Comparison of ENCODE assay signal across 1 cellular context in the genomic region with DNA sequence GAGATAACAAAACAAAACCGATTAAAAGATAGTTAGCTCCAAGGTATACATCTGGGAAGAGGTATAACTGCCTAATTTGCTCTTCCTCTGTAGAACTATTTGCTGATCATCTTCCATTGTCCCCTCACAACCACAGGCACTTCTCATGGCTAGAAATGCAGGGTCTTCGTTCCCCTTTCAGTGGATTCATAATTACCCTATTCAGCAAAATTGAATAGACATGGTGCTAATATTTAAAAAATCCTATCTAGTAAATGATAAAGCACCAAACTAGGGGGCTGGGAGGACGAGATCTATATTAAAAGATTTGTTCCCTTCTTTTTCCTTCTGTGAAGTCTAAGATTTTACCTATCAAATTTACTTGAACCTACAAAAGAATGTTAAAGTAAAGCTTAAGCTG.
TF ChIP-seq lines count a peak whose summit lies in the region.

No MANE protein-coding gene starts in this region.

TF ChIP-seq in WTC11, 78 proteins besides CTCF, POLR2A, EP300 and RAD21 (continued from another document):
- TF ChIP-seq, protein P1, sequence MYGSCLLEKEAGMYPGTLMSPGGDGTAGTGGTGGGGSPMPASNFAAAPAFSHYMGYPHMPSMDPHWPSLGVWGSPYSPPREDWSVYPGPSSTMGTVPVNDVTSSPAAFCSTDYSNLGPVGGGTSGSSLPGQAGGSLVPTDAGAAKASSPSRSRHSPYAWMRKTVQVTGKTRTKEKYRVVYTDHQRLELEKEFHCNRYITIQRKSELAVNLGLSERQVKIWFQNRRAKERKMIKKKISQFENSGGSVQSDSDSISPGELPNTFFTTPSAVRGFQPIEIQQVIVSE (CRISPR knock-in tag; IDR thresholded peaks at IDR 0.05; ENCODE audit: borderline replicate concordance): no peak
- TF ChIP-seq ZNF416 (CRISPR knock-in tag; IDR thresholded peaks at IDR 0.05): no peak
- TF ChIP-seq OVOL2 (CRISPR knock-in tag; IDR thresholded peaks at IDR 0.05; ENCODE audit: borderline replicate concordance): no peak
- no peak for TF ChIP-seq NR1H2 (CRISPR knock-in tag; IDR thresholded peaks at IDR 0.05)
- no peak for TF ChIP-seq RELA (CRISPR knock-in tag; IDR thresholded peaks at IDR 0.05; ENCODE audit: borderline replicate concordance)
- no peak for TF ChIP-seq SMAD3 (CRISPR knock-in tag; IDR thresholded peaks at IDR 0.05; ENCODE audit: borderline replicate concordance)
- TF ChIP-seq, protein P2, sequence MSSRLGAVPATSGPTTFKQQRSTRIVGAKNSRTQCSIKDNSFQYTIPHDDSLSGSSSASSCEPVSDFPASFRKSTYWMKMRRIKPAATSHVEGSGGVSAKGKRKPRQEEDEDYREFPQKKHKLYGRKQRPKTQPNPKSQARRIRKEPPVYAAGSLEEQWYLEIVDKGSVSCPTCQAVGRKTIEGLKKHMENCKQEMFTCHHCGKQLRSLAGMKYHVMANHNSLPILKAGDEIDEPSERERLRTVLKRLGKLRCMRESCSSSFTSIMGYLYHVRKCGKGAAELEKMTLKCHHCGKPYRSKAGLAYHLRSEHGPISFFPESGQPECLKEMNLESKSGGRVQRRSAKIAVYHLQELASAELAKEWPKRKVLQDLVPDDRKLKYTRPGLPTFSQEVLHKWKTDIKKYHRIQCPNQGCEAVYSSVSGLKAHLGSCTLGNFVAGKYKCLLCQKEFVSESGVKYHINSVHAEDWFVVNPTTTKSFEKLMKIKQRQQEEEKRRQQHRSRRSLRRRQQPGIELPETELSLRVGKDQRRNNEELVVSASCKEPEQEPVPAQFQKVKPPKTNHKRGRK (CRISPR knock-in tag; IDR thresholded peaks at IDR 0.05; ENCODE audit: borderline replicate concordance): no peak
- TF ChIP-seq, protein P3, sequence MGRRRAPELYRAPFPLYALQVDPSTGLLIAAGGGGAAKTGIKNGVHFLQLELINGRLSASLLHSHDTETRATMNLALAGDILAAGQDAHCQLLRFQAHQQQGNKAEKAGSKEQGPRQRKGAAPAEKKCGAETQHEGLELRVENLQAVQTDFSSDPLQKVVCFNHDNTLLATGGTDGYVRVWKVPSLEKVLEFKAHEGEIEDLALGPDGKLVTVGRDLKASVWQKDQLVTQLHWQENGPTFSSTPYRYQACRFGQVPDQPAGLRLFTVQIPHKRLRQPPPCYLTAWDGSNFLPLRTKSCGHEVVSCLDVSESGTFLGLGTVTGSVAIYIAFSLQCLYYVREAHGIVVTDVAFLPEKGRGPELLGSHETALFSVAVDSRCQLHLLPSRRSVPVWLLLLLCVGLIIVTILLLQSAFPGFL (CRISPR knock-in tag; IDR thresholded peaks at IDR 0.05; ENCODE audit: borderline replicate concordance): no peak
- TF ChIP-seq, protein P4, sequence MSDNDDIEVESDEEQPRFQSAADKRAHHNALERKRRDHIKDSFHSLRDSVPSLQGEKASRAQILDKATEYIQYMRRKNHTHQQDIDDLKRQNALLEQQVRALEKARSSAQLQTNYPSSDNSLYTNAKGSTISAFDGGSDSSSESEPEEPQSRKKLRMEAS (CRISPR knock-in tag; IDR thresholded peaks at IDR 0.05): no peak
- TF ChIP-seq ESRRA (CRISPR knock-in tag; IDR thresholded peaks at IDR 0.05; ENCODE audit: borderline replicate concordance): no peak
- TF ChIP-seq, protein P5, sequence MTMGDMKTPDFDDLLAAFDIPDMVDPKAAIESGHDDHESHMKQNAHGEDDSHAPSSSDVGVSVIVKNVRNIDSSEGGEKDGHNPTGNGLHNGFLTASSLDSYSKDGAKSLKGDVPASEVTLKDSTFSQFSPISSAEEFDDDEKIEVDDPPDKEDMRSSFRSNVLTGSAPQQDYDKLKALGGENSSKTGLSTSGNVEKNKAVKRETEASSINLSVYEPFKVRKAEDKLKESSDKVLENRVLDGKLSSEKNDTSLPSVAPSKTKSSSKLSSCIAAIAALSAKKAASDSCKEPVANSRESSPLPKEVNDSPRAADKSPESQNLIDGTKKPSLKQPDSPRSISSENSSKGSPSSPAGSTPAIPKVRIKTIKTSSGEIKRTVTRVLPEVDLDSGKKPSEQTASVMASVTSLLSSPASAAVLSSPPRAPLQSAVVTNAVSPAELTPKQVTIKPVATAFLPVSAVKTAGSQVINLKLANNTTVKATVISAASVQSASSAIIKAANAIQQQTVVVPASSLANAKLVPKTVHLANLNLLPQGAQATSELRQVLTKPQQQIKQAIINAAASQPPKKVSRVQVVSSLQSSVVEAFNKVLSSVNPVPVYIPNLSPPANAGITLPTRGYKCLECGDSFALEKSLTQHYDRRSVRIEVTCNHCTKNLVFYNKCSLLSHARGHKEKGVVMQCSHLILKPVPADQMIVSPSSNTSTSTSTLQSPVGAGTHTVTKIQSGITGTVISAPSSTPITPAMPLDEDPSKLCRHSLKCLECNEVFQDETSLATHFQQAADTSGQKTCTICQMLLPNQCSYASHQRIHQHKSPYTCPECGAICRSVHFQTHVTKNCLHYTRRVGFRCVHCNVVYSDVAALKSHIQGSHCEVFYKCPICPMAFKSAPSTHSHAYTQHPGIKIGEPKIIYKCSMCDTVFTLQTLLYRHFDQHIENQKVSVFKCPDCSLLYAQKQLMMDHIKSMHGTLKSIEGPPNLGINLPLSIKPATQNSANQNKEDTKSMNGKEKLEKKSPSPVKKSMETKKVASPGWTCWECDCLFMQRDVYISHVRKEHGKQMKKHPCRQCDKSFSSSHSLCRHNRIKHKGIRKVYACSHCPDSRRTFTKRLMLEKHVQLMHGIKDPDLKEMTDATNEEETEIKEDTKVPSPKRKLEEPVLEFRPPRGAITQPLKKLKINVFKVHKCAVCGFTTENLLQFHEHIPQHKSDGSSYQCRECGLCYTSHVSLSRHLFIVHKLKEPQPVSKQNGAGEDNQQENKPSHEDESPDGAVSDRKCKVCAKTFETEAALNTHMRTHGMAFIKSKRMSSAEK (CRISPR knock-in tag; IDR thresholded peaks at IDR 0.05; ENCODE audit: borderline replicate concordance): no peak
- TF ChIP-seq, protein P6, sequence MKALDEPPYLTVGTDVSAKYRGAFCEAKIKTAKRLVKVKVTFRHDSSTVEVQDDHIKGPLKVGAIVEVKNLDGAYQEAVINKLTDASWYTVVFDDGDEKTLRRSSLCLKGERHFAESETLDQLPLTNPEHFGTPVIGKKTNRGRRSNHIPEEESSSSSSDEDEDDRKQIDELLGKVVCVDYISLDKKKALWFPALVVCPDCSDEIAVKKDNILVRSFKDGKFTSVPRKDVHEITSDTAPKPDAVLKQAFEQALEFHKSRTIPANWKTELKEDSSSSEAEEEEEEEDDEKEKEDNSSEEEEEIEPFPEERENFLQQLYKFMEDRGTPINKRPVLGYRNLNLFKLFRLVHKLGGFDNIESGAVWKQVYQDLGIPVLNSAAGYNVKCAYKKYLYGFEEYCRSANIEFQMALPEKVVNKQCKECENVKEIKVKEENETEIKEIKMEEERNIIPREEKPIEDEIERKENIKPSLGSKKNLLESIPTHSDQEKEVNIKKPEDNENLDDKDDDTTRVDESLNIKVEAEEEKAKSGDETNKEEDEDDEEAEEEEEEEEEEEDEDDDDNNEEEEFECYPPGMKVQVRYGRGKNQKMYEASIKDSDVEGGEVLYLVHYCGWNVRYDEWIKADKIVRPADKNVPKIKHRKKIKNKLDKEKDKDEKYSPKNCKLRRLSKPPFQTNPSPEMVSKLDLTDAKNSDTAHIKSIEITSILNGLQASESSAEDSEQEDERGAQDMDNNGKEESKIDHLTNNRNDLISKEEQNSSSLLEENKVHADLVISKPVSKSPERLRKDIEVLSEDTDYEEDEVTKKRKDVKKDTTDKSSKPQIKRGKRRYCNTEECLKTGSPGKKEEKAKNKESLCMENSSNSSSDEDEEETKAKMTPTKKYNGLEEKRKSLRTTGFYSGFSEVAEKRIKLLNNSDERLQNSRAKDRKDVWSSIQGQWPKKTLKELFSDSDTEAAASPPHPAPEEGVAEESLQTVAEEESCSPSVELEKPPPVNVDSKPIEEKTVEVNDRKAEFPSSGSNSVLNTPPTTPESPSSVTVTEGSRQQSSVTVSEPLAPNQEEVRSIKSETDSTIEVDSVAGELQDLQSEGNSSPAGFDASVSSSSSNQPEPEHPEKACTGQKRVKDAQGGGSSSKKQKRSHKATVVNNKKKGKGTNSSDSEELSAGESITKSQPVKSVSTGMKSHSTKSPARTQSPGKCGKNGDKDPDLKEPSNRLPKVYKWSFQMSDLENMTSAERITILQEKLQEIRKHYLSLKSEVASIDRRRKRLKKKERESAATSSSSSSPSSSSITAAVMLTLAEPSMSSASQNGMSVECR (CRISPR knock-in tag; IDR thresholded peaks at IDR 0.05; ENCODE audit: borderline replicate concordance): no peak
- TF ChIP-seq, protein P7, sequence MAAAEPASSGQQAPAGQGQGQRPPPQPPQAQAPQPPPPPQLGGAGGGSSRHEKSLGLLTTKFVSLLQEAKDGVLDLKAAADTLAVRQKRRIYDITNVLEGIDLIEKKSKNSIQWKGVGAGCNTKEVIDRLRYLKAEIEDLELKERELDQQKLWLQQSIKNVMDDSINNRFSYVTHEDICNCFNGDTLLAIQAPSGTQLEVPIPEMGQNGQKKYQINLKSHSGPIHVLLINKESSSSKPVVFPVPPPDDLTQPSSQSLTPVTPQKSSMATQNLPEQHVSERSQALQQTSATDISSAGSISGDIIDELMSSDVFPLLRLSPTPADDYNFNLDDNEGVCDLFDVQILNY (CRISPR knock-in tag; IDR thresholded peaks at IDR 0.05): no peak
- TF ChIP-seq, protein P8, sequence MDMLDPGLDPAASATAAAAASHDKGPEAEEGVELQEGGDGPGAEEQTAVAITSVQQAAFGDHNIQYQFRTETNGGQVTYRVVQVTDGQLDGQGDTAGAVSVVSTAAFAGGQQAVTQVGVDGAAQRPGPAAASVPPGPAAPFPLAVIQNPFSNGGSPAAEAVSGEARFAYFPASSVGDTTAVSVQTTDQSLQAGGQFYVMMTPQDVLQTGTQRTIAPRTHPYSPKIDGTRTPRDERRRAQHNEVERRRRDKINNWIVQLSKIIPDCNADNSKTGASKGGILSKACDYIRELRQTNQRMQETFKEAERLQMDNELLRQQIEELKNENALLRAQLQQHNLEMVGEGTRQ (CRISPR knock-in tag; IDR thresholded peaks at IDR 0.05): no peak
